Comparison of ENCODE assay signal across 17 cellular contexts in the genomic region with DNA sequence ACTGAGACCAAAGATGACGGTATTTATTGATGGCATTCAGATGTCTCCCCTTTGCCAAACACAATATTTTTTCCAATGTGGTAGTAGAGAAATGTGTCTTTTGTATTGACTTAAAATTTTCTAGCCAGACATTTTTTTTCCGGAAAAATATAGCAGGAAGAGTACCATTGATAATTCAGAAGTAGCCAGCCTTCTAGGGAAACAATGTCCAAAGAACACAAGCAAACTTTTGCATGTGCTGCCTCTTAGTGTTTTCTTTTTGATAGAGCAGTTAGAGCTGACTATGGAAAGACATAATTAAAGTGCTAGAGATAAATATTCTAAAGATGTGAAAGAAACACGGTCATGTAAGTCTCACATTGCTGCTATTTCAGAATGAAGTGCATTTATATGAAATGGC.
"Had no signal": no experiment of that assay in that cellular context is flagged by ENCODE, and none has a peak within 500 bp of the region (broad histone marks: within the 10 kb centered on the region; RNA-seq: fewer than 3 reads in every experiment).

No MANE protein-coding gene starts in this region.

- H3K4me3 ChIP-seq: adrenal gland, dorsolateral prefrontal cortex, esophagus squamous epithelium, gastroesophageal sphincter, smooth muscle cell, testis had no signal

- ATAC-seq: gastroesophageal sphincter; left ventricle myocardium superior; right cardiac atrium; stimulated activated naive CD8-positive, alpha-beta T cell treated with anti-CD3 and anti-CD28 coated beads, Interleukin-15, Interleukin-2, amounts not matched to agents 100 U/mL and 50 U/mL, for 24 hours had no signal

- H3K36me3 Mint-ChIP-seq: activated naive CD4-positive, alpha-beta T cell treated with anti-CD3 and anti-CD28 coated beads, Interleukin-2, amount 10 ng/mL, durations not matched to agents 7 days and 5 days; naive B cell had no signal

- H3K4me3 Mint-ChIP-seq: activated naive CD4-positive, alpha-beta T cell treated with anti-CD3 and anti-CD28 coated beads, Interleukin-2, amount 10 ng/mL, durations not matched to agents 7 days and 5 days; brain; naive B cell had no signal

- H3K4me2 ChIP-seq: smooth muscle cell had no signal

- H3K36me3 ChIP-seq: adrenal gland had no signal

- H3K27ac Mint-ChIP-seq: activated naive CD4-positive, alpha-beta T cell treated with anti-CD3 and anti-CD28 coated beads, Interleukin-2, amount 10 ng/mL, durations not matched to agents 7 days and 5 days; activated T-helper 2 cell treated with anti-CD3 and anti-CD28 coated beads, Interferon-gamma antibody, Interleukin-2, Interleukin-4, amounts not matched to agents 10 μg/mL and 5 μg/mL and 100 μg/mL, durations not matched to agents 14 hours and 24 hours and 36 hours; naive B cell had no signal

- H3K27me3 ChIP-seq: adrenal gland, dorsolateral prefrontal cortex, esophagus squamous epithelium, gastroesophageal sphincter, testis had no signal

- DNase-seq: activated CD4-positive, alpha-beta T cell treated with anti-CD3 and anti-CD28 coated beads, Interleukin-2, amount 50 U/mL, for 1 hour; activated naive CD4-positive, alpha-beta T cell treated with anti-CD3 and anti-CD28 coated beads, Interleukin-2, amount 10 ng/mL, durations not matched to agents 7 days and 5 days; adrenal gland; cerebellar nuclear complex; dorsolateral prefrontal cortex; esophagus squamous epithelium; kidney; left ventricle myocardium superior; naive B cell; right cardiac atrium; stimulated activated naive CD8-positive, alpha-beta T cell treated with anti-CD3 and anti-CD28 coated beads, Interleukin-15, Interleukin-2, amounts not matched to agents 100 U/mL and 50 U/mL, for 24 hours; T-helper 2 cell; testis had no signal

- H3K27ac ChIP-seq: adrenal gland, dorsolateral prefrontal cortex, esophagus squamous epithelium, gastroesophageal sphincter, testis had no signal

- H3K4me1 ChIP-seq: adrenal gland, esophagus squamous epithelium, gastroesophageal sphincter, testis had no signal

- H3K9me3 ChIP-seq: adrenal gland, esophagus squamous epithelium, gastroesophageal sphincter, testis had no signal

- H3K4me1 Mint-ChIP-seq: activated naive CD4-positive, alpha-beta T cell treated with anti-CD3 and anti-CD28 coated beads, Interleukin-2, amount 10 ng/mL, durations not matched to agents 7 days and 5 days; brain; naive B cell had no signal

- H3K27me3 Mint-ChIP-seq: activated naive CD4-positive, alpha-beta T cell treated with anti-CD3 and anti-CD28 coated beads, Interleukin-2, amount 10 ng/mL, durations not matched to agents 7 days and 5 days; naive B cell had no signal
